In genomic region chr11:121488145-121488544, GRCh38 we compare ENCODE assay signal across 17 cellular contexts. TPM values are rescaled to one million over a fixed set of nuclear protein-coding genes. Genes with fewer than 3 reads are reported as not detected.
DNase-seq lines count a peak whose midpoint lies in the region; ATAC-seq and FAIRE-seq lines count a peak whose summit lies in the region.
"Had no signal": no experiment of that assay in that cellular context is flagged by ENCODE, and none has a peak within 500 bp of the region (broad histone marks: within the 10 kb centered on the region; RNA-seq: fewer than 3 reads in every experiment).

No MANE protein-coding gene starts in this region.

- peaks cover 40% of the 10 kb centered on the region for H3K4me1 Mint-ChIP-seq in stimulated activated naive CD8-positive, alpha-beta T cell treated with anti-CD3 and anti-CD28 coated beads, Interleukin-15, Interleukin-2, amounts not matched to agents 100 ng/mL and 50 ng/mL, for 24 hours (ENCODE audit: low read depth)
- H3K4me1 Mint-ChIP-seq in central memory CD8-positive, alpha-beta T cell = peaks cover 75% of the 10 kb centered on the region
- H3K4me1 Mint-ChIP-seq in natural killer cell treated with Interleukin-12 subunit alpha and Interleukin-12 subunit beta and Interleukin-15 and Interleukin-18, amount 100 ng/mL, for 72 hours (ENCODE audit: low read depth in 2 of 2) = peaks cover 49 to 50% of the 10 kb centered on the region in 2 donors
- H3K4me1 Mint-ChIP-seq in activated T-helper 2 cell treated with anti-CD3 and anti-CD28 coated beads, Interferon-gamma antibody, Interleukin-2, Interleukin-4, amounts not matched to agents 10 μg/mL and 5 μg/mL and 100 μg/mL, durations not matched to agents 14 hours and 24 hours and 36 hours (ENCODE audit: low read depth) = peaks cover 28% of the 10 kb centered on the region

- FAIRE-seq in GM19239 (lab: Jason Lieb, UNC) = no peak

- H3K36me3 Mint-ChIP-seq in stimulated activated naive CD8-positive, alpha-beta T cell treated with anti-CD3 and anti-CD28 coated beads, Interleukin-15, Interleukin-2, amounts not matched to agents 100 ng/mL and 50 ng/mL, for 24 hours (ENCODE audit: low read depth) = peaks cover 63% of the 10 kb centered on the region
- H3K36me3 Mint-ChIP-seq in central memory CD8-positive, alpha-beta T cell (ENCODE audit: insufficient read depth) = peaks cover 50% of the 10 kb centered on the region
- peaks cover 22% of the 10 kb centered on the region for H3K36me3 Mint-ChIP-seq in natural killer cell treated with Interleukin-12 subunit alpha and Interleukin-12 subunit beta and Interleukin-15 and Interleukin-18, amount 100 ng/mL, for 72 hours
- peaks cover 65% of the 10 kb centered on the region for H3K36me3 Mint-ChIP-seq in activated T-helper 2 cell treated with anti-CD3 and anti-CD28 coated beads, Interferon-gamma antibody, Interleukin-2, Interleukin-4, amounts not matched to agents 10 μg/mL and 5 μg/mL and 100 μg/mL, durations not matched to agents 14 hours and 24 hours and 36 hours (ENCODE audit: low read depth)

- peak overlapping the region; percentile 42 for H3K27ac Mint-ChIP-seq in stimulated activated naive CD8-positive, alpha-beta T cell treated with anti-CD3 and anti-CD28 coated beads, Interleukin-15, Interleukin-2, amounts not matched to agents 100 ng/mL and 50 ng/mL, for 24 hours
- peak overlapping the region; percentile 45 for H3K27ac Mint-ChIP-seq in central memory CD8-positive, alpha-beta T cell (ENCODE audit: low read depth)
- H3K27ac Mint-ChIP-seq in natural killer cell treated with Interleukin-12 subunit alpha and Interleukin-12 subunit beta and Interleukin-15 and Interleukin-18, amount 100 ng/mL, for 72 hours = peak overlapping the region; percentile 36 to 53
- no peak overlapping the region for H3K27ac Mint-ChIP-seq in activated T-helper 2 cell treated with anti-CD3 and anti-CD28 coated beads, Interferon-gamma antibody, Interleukin-2, Interleukin-4, amounts not matched to agents 10 μg/mL and 5 μg/mL and 100 μg/mL, durations not matched to agents 14 hours and 24 hours and 36 hours

- no peaks in the 10 kb centered on the region for H3K27me3 Mint-ChIP-seq in stimulated activated naive CD8-positive, alpha-beta T cell treated with anti-CD3 and anti-CD28 coated beads, Interleukin-15, Interleukin-2, amounts not matched to agents 100 ng/mL and 50 ng/mL, for 24 hours
- H3K27me3 Mint-ChIP-seq in central memory CD8-positive, alpha-beta T cell = no peaks in the 10 kb centered on the region
- H3K27me3 Mint-ChIP-seq in natural killer cell treated with Interleukin-12 subunit alpha and Interleukin-12 subunit beta and Interleukin-15 and Interleukin-18, amount 100 ng/mL, for 72 hours = no peaks in the 10 kb centered on the region
- no peaks in the 10 kb centered on the region for H3K27me3 Mint-ChIP-seq in activated T-helper 2 cell treated with anti-CD3 and anti-CD28 coated beads, Interferon-gamma antibody, Interleukin-2, Interleukin-4, amounts not matched to agents 10 μg/mL and 5 μg/mL and 100 μg/mL, durations not matched to agents 14 hours and 24 hours and 36 hours (ENCODE audit: low read depth)
- H3K27me3 Mint-ChIP-seq: naive B cell had no signal

- no peak overlapping the region for H3K4me3 Mint-ChIP-seq in stimulated activated naive CD8-positive, alpha-beta T cell treated with anti-CD3 and anti-CD28 coated beads, Interleukin-15, Interleukin-2, amounts not matched to agents 100 ng/mL and 50 ng/mL, for 24 hours
- H3K4me3 Mint-ChIP-seq in central memory CD8-positive, alpha-beta T cell = no peak overlapping the region
- H3K4me3 Mint-ChIP-seq in natural killer cell treated with Interleukin-12 subunit alpha and Interleukin-12 subunit beta and Interleukin-15 and Interleukin-18, amount 100 ng/mL, for 72 hours = no peak overlapping the region
- H3K4me3 Mint-ChIP-seq in activated T-helper 2 cell treated with anti-CD3 and anti-CD28 coated beads, Interferon-gamma antibody, Interleukin-2, Interleukin-4, amounts not matched to agents 10 μg/mL and 5 μg/mL and 100 μg/mL, durations not matched to agents 14 hours and 24 hours and 36 hours (ENCODE audit: low read depth) = no peak overlapping the region
- H3K4me3 Mint-ChIP-seq: naive B cell; T-helper 1 cell treated with Interleukin-12 subunit alpha and Interleukin-12 subunit beta and Interleukin-4 antibody, amounts not matched to agents 30 μg/mL and 1 μg/mL, for 36 hours had no signal

- no peak for ATAC-seq in stimulated activated naive CD8-positive, alpha-beta T cell treated with anti-CD3 and anti-CD28 coated beads, Interleukin-15, Interleukin-2, amounts not matched to agents 100 U/mL and 50 U/mL, for 24 hours
- ATAC-seq in central memory CD8-positive, alpha-beta T cell (replicated peaks; ENCODE audit: extremely low read depth, poor library complexity, severe bottlenecking) = no peak
- ATAC-seq in natural killer cell treated with Interleukin-12 subunit alpha and Interleukin-12 subunit beta and Interleukin-15 and Interleukin-18, amount 100 ng/mL, for 72 hours = no peak

- intact Hi-C loops in activated T-helper 2 cell treated with anti-CD3 and anti-CD28 coated beads, Interferon-gamma antibody, Interleukin-2, Interleukin-4, amounts not matched to agents 10 μg/mL and 5 μg/mL and 100 μg/mL, durations not matched to agents 14 hours and 24 hours and 36 hours (cut with micrococcal nuclease) = no loop called here

- H3K9me3 Mint-ChIP-seq in stimulated activated naive CD8-positive, alpha-beta T cell treated with anti-CD3 and anti-CD28 coated beads, Interleukin-15, Interleukin-2, amounts not matched to agents 100 ng/mL and 50 ng/mL, for 24 hours = peaks cover 4% of the 10 kb centered on the region
- no peaks in the 10 kb centered on the region for H3K9me3 Mint-ChIP-seq in central memory CD8-positive, alpha-beta T cell
- no peaks in the 10 kb centered on the region for H3K9me3 Mint-ChIP-seq in natural killer cell treated with Interleukin-12 subunit alpha and Interleukin-12 subunit beta and Interleukin-15 and Interleukin-18, amount 100 ng/mL, for 72 hours
- no peaks in the 10 kb centered on the region for H3K9me3 Mint-ChIP-seq in activated T-helper 2 cell treated with anti-CD3 and anti-CD28 coated beads, Interferon-gamma antibody, Interleukin-2, Interleukin-4, amounts not matched to agents 10 μg/mL and 5 μg/mL and 100 μg/mL, durations not matched to agents 14 hours and 24 hours and 36 hours
- H3K9me3 Mint-ChIP-seq: T-helper 1 cell treated with Interleukin-12 subunit alpha and Interleukin-12 subunit beta and Interleukin-4 antibody, amounts not matched to agents 30 μg/mL and 1 μg/mL, for 36 hours had no signal

- DNase-seq in stimulated activated naive CD8-positive, alpha-beta T cell treated with anti-CD3 and anti-CD28 coated beads, Interleukin-15, Interleukin-2, amounts not matched to agents 100 U/mL and 50 U/mL, for 24 hours = no peak
- no peak for DNase-seq in central memory CD8-positive, alpha-beta T cell (ENCODE audit: low spot score in 2 of 2)
- DNase-seq in natural killer cell treated with Interleukin-12 subunit alpha and Interleukin-12 subunit beta and Interleukin-15 and Interleukin-18, amount 100 ng/mL, for 72 hours (ENCODE audit: low spot score) = no peak
- DNase-seq in GM19239 (ENCODE audit: insufficient read length, low spot score) = no peak
- no peak for DNase-seq in activated T-helper 2 cell treated with anti-CD3 and anti-CD28 coated beads, Interferon-gamma antibody, Interleukin-2, Interleukin-4, amounts not matched to agents 10 μg/mL and 5 μg/mL and 100 μg/mL, durations not matched to agents 14 hours and 24 hours and 36 hours (ENCODE audit: low spot score)
- DNase-seq in ecto neural progenitor cell (ENCODE audit: low spot score) = no peak
- DNase-seq in SKM-1 (lab: John Stamatoyannopoulos, UW; ENCODE audit: unreplicated experiment) = no peak
- DNase-seq: DMS79, HCEC 1CT, naive B cell, NCI-H1417 treated with DMSO at 0.1 percent for 48 hours, NCI-H69, SHP77 treated with DMSO at 0.1 percent for 48 hours, spleen, testis had no signal

RNA-seq across cellular contexts. Expression of gene SORL1, which starts 36.0 kb away (rescaled TPM):
- total RNA-seq in natural killer cell treated with Interleukin-12 subunit alpha and Interleukin-12 subunit beta and Interleukin-15 and Interleukin-18, amount 100 ng/mL, for 72 hours = 10 to 100 TPM; 26.8 to 45.5 TPM
- total RNA-seq in activated T-helper 2 cell treated with anti-CD3 and anti-CD28 coated beads, Interferon-gamma antibody, Interleukin-2, Interleukin-4, amounts not matched to agents 10 μg/mL and 5 μg/mL and 100 μg/mL, durations not matched to agents 14 hours and 24 hours and 36 hours = 20.2 and 20.3 TPM in 2 replicates
